ENCODE assay signal across 30 cellular contexts in the genomic region with DNA sequence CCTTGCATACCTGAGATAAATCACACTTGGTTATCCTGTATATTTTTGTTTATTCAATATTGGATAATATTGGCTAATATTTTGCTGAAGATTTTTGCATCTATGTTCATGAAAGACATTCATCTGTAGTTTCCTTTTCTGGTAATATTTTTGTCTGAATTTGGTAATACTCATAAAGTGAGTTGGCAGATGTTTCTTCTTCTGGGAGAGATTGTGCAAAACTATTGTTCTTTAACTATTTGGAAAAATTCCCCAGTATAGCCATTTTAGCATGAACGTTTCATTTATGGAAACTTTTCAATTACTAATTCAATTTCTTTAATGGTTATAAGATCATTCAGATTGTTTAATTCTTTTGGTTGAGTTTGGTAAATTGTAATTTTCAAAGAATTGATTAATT.
"Had no signal": no experiment of that assay in that cellular context is flagged by ENCODE, and none has a peak within 500 bp of the region (broad histone marks: within the 10 kb centered on the region; RNA-seq: fewer than 3 reads in every experiment).

No MANE protein-coding gene starts in this region.

- H3K4me1 Mint-ChIP-seq: activated CD4-positive, alpha-beta T cell treated with anti-CD3 and anti-CD28 coated beads for 36 hours; activated CD4-positive, alpha-beta T cell treated with anti-CD3 and anti-CD28 coated beads, Interleukin-2, amount 10 ng/mL, durations not matched to agents 24 days and 14 days; activated CD8-positive, alpha-beta memory T cell treated with anti-CD3 and anti-CD28 coated beads, Interleukin-2, amount 10 ng/mL, durations not matched to agents 7 days and 5 days; brain; central memory CD8-positive, alpha-beta T cell had no signal

- H3K4me3 Mint-ChIP-seq: activated CD4-positive, alpha-beta memory T cell treated with anti-CD3 and anti-CD28 coated beads for 36 hours; activated CD4-positive, alpha-beta T cell treated with anti-CD3 and anti-CD28 coated beads for 36 hours; activated CD4-positive, alpha-beta T cell treated with anti-CD3 and anti-CD28 coated beads, Interleukin-2, amount 10 ng/mL, durations not matched to agents 24 days and 14 days; activated CD8-positive, alpha-beta memory T cell treated with anti-CD3 and anti-CD28 coated beads, Interleukin-2, amount 10 ng/mL, durations not matched to agents 7 days and 5 days; activated CD8-positive, alpha-beta T cell treated with anti-CD3 and anti-CD28 coated beads, Interleukin-2, amount 10 ng/mL, durations not matched to agents 7 days and 5 days; activated naive CD8-positive, alpha-beta T cell; activated T-cell treated with anti-CD3 and anti-CD28 coated beads, Interleukin-2, amount 50 U/mL, for 72 hours; brain; central memory CD8-positive, alpha-beta T cell; dendritic cell treated with granulocyte-macrophage colony-stimulating factor and Interleukin-4, amounts not matched to agents 40 ng/mL and 50 ng/mL, for 4 days had no signal

- H3K4me1 ChIP-seq: adrenal gland, ascending aorta, gastroesophageal sphincter, heart right ventricle had no signal

- H3K36me3 ChIP-seq: adrenal gland, ascending aorta, breast epithelium, gastroesophageal sphincter, heart right ventricle had no signal

- DNase-seq: activated CD4-positive, alpha-beta memory T cell treated with anti-CD3 and anti-CD28 coated beads for 36 hours; activated CD4-positive, alpha-beta T cell treated with anti-CD3 and anti-CD28 coated beads for 36 hours; activated CD4-positive, alpha-beta T cell treated with anti-CD3 and anti-CD28 coated beads, Interleukin-2, amount 10 ng/mL, durations not matched to agents 24 days and 14 days; activated CD4-positive, CD25-positive, alpha-beta regulatory T cell; activated CD4-positive, CD25-positive, alpha-beta regulatory T cell treated with anti-CD3 and anti-CD28 coated beads, Interleukin-2, amount 50 U/mL, for 72 hours; activated CD8-positive, alpha-beta memory T cell treated with anti-CD3 and anti-CD28 coated beads, Interleukin-2, amount 10 ng/mL, durations not matched to agents 7 days and 5 days; activated CD8-positive, alpha-beta memory T cell treated with anti-CD3 and anti-CD28 coated beads, Interleukin-2, amount 50 U/mL, for 4 hours; activated CD8-positive, alpha-beta T cell treated with anti-CD3 and anti-CD28 coated beads, Interleukin-2, amount 10 ng/mL, durations not matched to agents 7 days and 5 days; activated gamma-delta T cell; activated naive CD4-positive, alpha-beta T cell; activated naive CD4-positive, alpha-beta T cell treated with anti-CD3 and anti-CD28 coated beads, Interleukin-2, amount 50 U/mL, for 16 hours; activated T-cell treated with anti-CD3 and anti-CD28 coated beads, Interleukin-2, amount 50 U/mL, for 1 hour; activated T-cell treated with anti-CD3 and anti-CD28 coated beads, Interleukin-2, amount 50 U/mL, for 72 hours; adrenal gland; amygdala; dorsolateral prefrontal cortex; effector memory CD4-positive, alpha-beta T cell; foreskin melanocyte; heart right ventricle; T-helper 2 cell had no signal

- H3K9me3 ChIP-seq: adrenal gland, ascending aorta, breast epithelium, gastroesophageal sphincter, heart right ventricle had no signal

- H3K4me2 ChIP-seq: hepatocyte had no signal

- H3K27ac ChIP-seq: adrenal gland, ascending aorta, breast epithelium, coronary artery, dorsolateral prefrontal cortex, gastroesophageal sphincter, heart right ventricle, hepatocyte had no signal

- H3K4me3 ChIP-seq: adrenal gland, ascending aorta, breast epithelium, coronary artery, dorsolateral prefrontal cortex, gastroesophageal sphincter, heart right ventricle, hepatocyte had no signal

- H3K27me3 Mint-ChIP-seq: activated CD4-positive, alpha-beta memory T cell treated with anti-CD3 and anti-CD28 coated beads for 36 hours; activated CD4-positive, alpha-beta T cell treated with anti-CD3 and anti-CD28 coated beads for 36 hours; activated CD4-positive, alpha-beta T cell treated with anti-CD3 and anti-CD28 coated beads, Interleukin-2, amount 10 ng/mL, durations not matched to agents 24 days and 14 days; activated CD8-positive, alpha-beta memory T cell treated with anti-CD3 and anti-CD28 coated beads, Interleukin-2, amount 10 ng/mL, durations not matched to agents 7 days and 5 days; activated naive CD8-positive, alpha-beta T cell; brain; central memory CD8-positive, alpha-beta T cell; dendritic cell treated with granulocyte-macrophage colony-stimulating factor and Interleukin-4, amounts not matched to agents 40 ng/mL and 50 ng/mL, for 4 days had no signal

- H3K79me2 ChIP-seq: hepatocyte had no signal

- H3K36me3 Mint-ChIP-seq: activated CD4-positive, alpha-beta memory T cell treated with anti-CD3 and anti-CD28 coated beads for 36 hours; activated CD8-positive, alpha-beta memory T cell treated with anti-CD3 and anti-CD28 coated beads, Interleukin-2, amount 10 ng/mL, durations not matched to agents 7 days and 5 days; activated naive CD8-positive, alpha-beta T cell; brain had no signal

- H3K27ac Mint-ChIP-seq: activated CD4-positive, alpha-beta memory T cell treated with anti-CD3 and anti-CD28 coated beads for 36 hours; activated CD4-positive, alpha-beta T cell treated with anti-CD3 and anti-CD28 coated beads for 36 hours; activated CD4-positive, alpha-beta T cell treated with anti-CD3 and anti-CD28 coated beads, Interleukin-2, amount 10 ng/mL, durations not matched to agents 24 days and 14 days; activated CD8-positive, alpha-beta memory T cell treated with anti-CD3 and anti-CD28 coated beads, Interleukin-2, amount 10 ng/mL, durations not matched to agents 7 days and 5 days; activated CD8-positive, alpha-beta T cell treated with anti-CD3 and anti-CD28 coated beads, Interleukin-2, amount 10 ng/mL, durations not matched to agents 7 days and 5 days; activated naive CD8-positive, alpha-beta T cell; activated T-cell treated with anti-CD3 and anti-CD28 coated beads, Interleukin-2, amount 50 U/mL, for 72 hours; brain; dendritic cell treated with granulocyte-macrophage colony-stimulating factor and Interleukin-4, amounts not matched to agents 40 ng/mL and 50 ng/mL, for 4 days had no signal

- H2AFZ ChIP-seq: hepatocyte had no signal

- ATAC-seq: activated CD4-positive, alpha-beta T cell treated with anti-CD3 and anti-CD28 coated beads for 36 hours; activated CD8-positive, alpha-beta memory T cell treated with anti-CD3 and anti-CD28 coated beads, Interleukin-2, amount 10 ng/mL, durations not matched to agents 7 days and 5 days; activated CD8-positive, alpha-beta T cell treated with anti-CD3 and anti-CD28 coated beads, Interleukin-2, amount 10 ng/mL, durations not matched to agents 7 days and 5 days; activated T-cell treated with anti-CD3 and anti-CD28 coated beads, Interleukin-2, amount 50 U/mL, for 72 hours; esophagus mucosa; gastroesophageal sphincter; heart right ventricle had no signal

- H3K27me3 ChIP-seq: adrenal gland, ascending aorta, breast epithelium, dorsolateral prefrontal cortex, gastroesophageal sphincter, heart right ventricle, hepatocyte had no signal
